In the genomic region with DNA sequence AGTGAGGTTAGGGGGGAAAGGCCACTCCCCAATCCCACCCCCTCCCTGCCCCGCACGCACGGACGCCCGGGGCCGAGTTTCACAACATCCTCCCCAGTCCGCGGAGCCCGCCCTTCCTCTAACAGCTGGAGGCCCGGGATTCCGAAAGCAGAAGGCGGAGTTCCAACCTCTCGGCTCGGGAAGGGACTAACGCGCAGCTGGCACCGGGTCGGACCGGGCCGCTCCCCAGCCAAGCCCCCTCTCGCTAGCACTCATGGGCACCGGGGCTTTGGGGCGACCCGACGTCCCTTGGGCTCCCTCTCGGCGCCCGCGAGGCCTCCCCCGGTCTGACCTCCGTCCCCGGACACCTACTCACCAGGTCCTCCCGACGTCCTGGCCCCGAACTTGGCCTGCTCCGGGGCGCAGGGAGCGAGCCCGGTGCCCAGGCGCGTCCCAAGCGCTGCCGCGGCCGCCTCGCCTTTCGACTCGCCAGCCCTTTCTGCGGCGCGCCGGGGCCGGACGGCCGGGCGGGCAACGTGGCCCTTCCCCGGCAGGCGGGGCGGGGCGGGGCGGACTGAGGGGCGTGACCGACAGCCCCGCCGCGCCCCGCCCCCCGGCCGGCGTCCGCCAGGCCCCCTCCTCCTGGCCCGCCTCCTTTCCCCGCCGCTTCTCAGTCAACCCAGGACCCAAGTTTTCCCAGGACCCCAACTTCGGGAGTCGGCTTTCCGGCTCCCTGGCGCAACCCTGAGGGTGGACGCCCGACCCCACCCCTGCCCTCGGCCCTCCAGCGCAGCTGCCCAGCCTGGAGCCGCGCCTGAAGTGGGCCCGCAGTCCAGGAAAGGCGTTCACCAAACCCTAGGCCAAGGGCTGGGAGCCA, we compare ENCODE assay signal across 7 cellular contexts. TPM values are rescaled to one million over a fixed set of nuclear protein-coding genes. Genes with fewer than 3 reads are reported as not detected.
A peak's percentile ranks its signal among the peaks of the same experiment; 100 is the strongest.
DNase-seq lines count a peak whose midpoint lies in the region; ATAC-seq, FAIRE-seq and TF ChIP-seq lines count a peak whose summit lies in the region.

Gene MGAT1 (minus strand): TSS at position 482 of the 856 bp plus-strand sequence. CDS start 9,835 bp downstream, outside the sequence.

- peak within 1 kb of the TSS; percentile 89 for H3K4me2 ChIP-seq in HepG2 (ENCODE audit: low read depth, low read length)

- DNase-seq in NCI-H2196 (lab: John Stamatoyannopoulos, UW; ENCODE audit: unreplicated experiment) (peak; percentile 76), dedifferentiated amniotic fluid mesenchymal stem cell (ENCODE audit: extremely low spot score) (peak; percentile 87), HepG2 (ENCODE audit: low spot score) (peak; percentile 65)
- DNase-seq in activated CD4-positive, alpha-beta T cell treated with anti-CD3 and anti-CD28 coated beads for 48 hours: peak; percentile 86
- DNase-seq in stimulated activated CD4-positive, alpha-beta T cell treated with anti-CD3 and anti-CD28 coated beads, Interleukin-4, amount 100 ng/mL, for 1 hour: peak; percentile 87

- no peaks in the 10 kb centered on the region for H3K9me3 ChIP-seq in HepG2 (ENCODE audit: low read length)

- intact Hi-C loops in HepG2 (cut with micrococcal nuclease; ENCODE audit: unreplicated experiment): no loop called here

- peak within 1 kb of the TSS; percentile 92 for H3K9ac ChIP-seq in HepG2 (ENCODE audit: insufficient read depth, low read depth, low read length)

- TF ChIP-seq EP300 in HepG2 (IDR thresholded peaks at IDR 0.05; ENCODE audit: low read depth in 2 of 2, low read length in 2 of 2) (no peak), HepG2 (CRISPR knock-in tag; IDR thresholded peaks at IDR 0.05; ENCODE audit: borderline replicate concordance) (no peak)

- H3K27me3 ChIP-seq in HepG2 (ENCODE audit: control insufficient read depth in 1 of 2, insufficient read depth in 2 of 2, low read length in 2 of 2): no peaks in the 10 kb centered on the region

- FAIRE-seq in HepG2 (lab: Jason Lieb, UNC): no peak

- WGBS in HepG2 (ENCODE audit: low lambda C conversion rate): 0% methylated on average over 14 of the region's 87 CpGs

- POLR2A ChIA-PET in HepG2 (lab: Yijun Ruan, JAX): interaction anchor here (0.9 to 4.1 kb wide), 5 partner anchors 8 to 59 kb away, joined by 3 to 18 read pairs (median 5); partner anchors contain the start of gene ZFP62

- peaks cover 80% of the 10 kb centered on the region for H3K4me1 ChIP-seq in HepG2 (ENCODE audit: insufficient read depth, low read length)

- peaks cover 0 to 24% of the 10 kb centered on the region in 2 experiments; a peak in 4 of 5 replicates for H3K36me3 ChIP-seq in HepG2 (replicated peaks in 1 of 2; ENCODE audit: control insufficient read depth in 1 of 2, insufficient read depth in 2 of 2, low read length in 2 of 2)

- peak; percentile 52; the same call in 1 of the 2 replicates for TF ChIP-seq RAD21 in HepG2 (CRISPR knock-in tag; IDR thresholded peaks at IDR 0.05)

- H3K79me2 ChIP-seq in HepG2 (ENCODE audit: insufficient read depth, low read length): peaks cover 89% of the 10 kb centered on the region

- CTCF ChIA-PET in HepG2 (lab: Yijun Ruan, JAX; ENCODE audit: low intra/inter-chr PET ratio, low total read pairs): interaction anchor here (0.9 kb wide), 1 partner anchor 13 kb away, joined by 3 read pairs; no protein-coding TSS in a partner anchor

- H3K27ac ChIP-seq in HepG2 (ENCODE audit: extremely low read length, insufficient read depth, low read length): peak within 1 kb of the TSS; percentile 78

- TF ChIP-seq CTCF in HepG2 (CRISPR knock-in tag; IDR thresholded peaks at IDR 0.05): no peak

- no TSS peak for BruUV-seq in HepG2 (replicated peaks; lab: Mats Ljungman, UMichigan)

- in situ Hi-C loops in HepG2 (cut with HindIII; ENCODE audit: extremely low pct_ligation_motif_present, low pct_unique_long_range_greater_than_20kb): no loop called here

- peak in 1 of 2 experiments; percentile 76; a peak in 1 of 4 replicates for TF ChIP-seq POLR2A in HepG2 (IDR thresholded peaks at IDR 0.05; ENCODE audit: insufficient read depth in 1 of 2, low read depth in 2 of 2, low read length in 2 of 2)

- no peak within 1 kb of the TSS for H2AFZ ChIP-seq in HepG2 (ENCODE audit: low read length)

- ATAC-seq in GM18502 (IDR thresholded peaks at IDR 0.05; ENCODE audit: poor library complexity, unreplicated experiment) (peak; percentile 42), HG02763 (IDR thresholded peaks at IDR 0.05; ENCODE audit: unreplicated experiment) (peak; percentile 38), HepG2 (peak; percentile 84)

- H3K4me3 ChIP-seq in HepG2 (replicated peaks in 1 of 3; ENCODE audit: insufficient read depth in 1 of 3, low read depth in 2 of 3, low read length in 3 of 3): peak within 1 kb of the TSS; percentile 79 to 98 (median 90)

- peaks cover 83% of the 10 kb centered on the region for H4K20me1 ChIP-seq in HepG2 (ENCODE audit: insufficient read depth, low read length)

TF ChIP-seq in HepG2, 621 proteins besides CTCF, POLR2A, EP300 and RAD21 (continues in another document):
- TF ChIP-seq TCF12 (IDR thresholded peaks at IDR 0.05) (no peak), TCF12 (CRISPR knock-in tag; IDR thresholded peaks at IDR 0.05) (0 out of 2 replicates have a peak, but pooled peaks have one; percentile 78), NRL (CRISPR knock-in tag; IDR thresholded peaks at IDR 0.05; ENCODE audit: borderline replicate concordance) (no peak), DPF2 (CRISPR knock-in tag; IDR thresholded peaks at IDR 0.05; ENCODE audit: borderline replicate concordance, low read depth) (no peak), ZNF557 (CRISPR knock-in tag; IDR thresholded peaks at IDR 0.05) (0 out of 2 replicates have a peak, but pooled peaks have one; percentile 63), TFAP4 (IDR thresholded peaks at IDR 0.05; ENCODE audit: borderline replicate concordance, low read depth) (peak; percentile 97)

RNA-seq across cellular contexts. Expression of gene MGAT1, which starts in this region (rescaled TPM):
- total RNA-seq in HepG2 (2016; rRNA removed; fragmentation: Illumina TruSeq; extraction: Trizol): 26.7 and 50.1 TPM in 2 replicates
- 15.0 and 17.0 TPM in 2 replicates for total RNA-seq in HepG2 (2016; cell fraction: cytosol; rRNA removed; fragmentation: Illumina TruSeq; extraction: Trizol; ENCODE audit: low read depth)
- 27.7 and 47.8 TPM in 2 replicates for total RNA-seq in HepG2 (2016; cell fraction: insoluble cytoplasmic fraction; rRNA removed; fragmentation: Illumina TruSeq; extraction: Trizol)
- 38.7 and 40.9 TPM in 2 replicates for total RNA-seq in HepG2 (2016; cell fraction: membrane; rRNA removed; fragmentation: Illumina TruSeq; extraction: Trizol)
- total RNA-seq in HepG2 (2016; cell fraction: nucleus; rRNA removed; fragmentation: Illumina TruSeq; extraction: Trizol): 41.7 and 45.5 TPM in 2 replicates
- polyA plus RNA-seq in HepG2 (2011; rRNA removed): 55.3 and 72.5 TPM in 2 replicates
- polyA plus RNA-seq in HepG2 (2011; cell fraction: cytosol; rRNA removed): 68.1 and 77.1 TPM in 2 replicates
- polyA plus RNA-seq in HepG2 (2011; cell fraction: nucleus; rRNA removed): 95.1 and 98.8 TPM in 2 replicates
- 54.8 and 70.3 TPM in 2 replicates for polyA plus RNA-seq in HepG2 (2012)
- polyA plus RNA-seq in HepG2 (2016; cell fraction: cytosol; fragmentation: Illumina TruSeq; extraction: Trizol; ENCODE audit: low read depth): 24.2 and 28.9 TPM in 2 replicates
- polyA plus RNA-seq in HepG2 (2016; cell fraction: insoluble cytoplasmic fraction; fragmentation: Illumina TruSeq; extraction: Trizol; ENCODE audit: low read depth): 31.3 and 35.5 TPM in 2 replicates
- 36.5 and 42.6 TPM in 2 replicates for polyA plus RNA-seq in HepG2 (2016; cell fraction: membrane; fragmentation: Illumina TruSeq; extraction: Trizol; ENCODE audit: low read depth)
- polyA plus RNA-seq in HepG2 (2016; cell fraction: nucleus; fragmentation: Illumina TruSeq; extraction: Trizol; ENCODE audit: insufficient read depth, low read depth): 88.1 and 90.9 TPM in 2 replicates
- polyA minus RNA-seq in HepG2 (2011; rRNA and poly(A)+ RNA removed; ENCODE audit: low replicate concordance): 47.5 and 138 TPM in 2 replicates
- polyA minus RNA-seq in HepG2 (2011; cell fraction: cytosol; rRNA and poly(A)+ RNA removed): 68.3 and 69.5 TPM in 2 replicates
- polyA minus RNA-seq in HepG2 (2011; cell fraction: nucleus; rRNA and poly(A)+ RNA removed): 44.8 and 54.2 TPM in 2 replicates

Comparison
In these comparisons a context has a peak if more than half of its experiments do, and no peak if none do; other contexts are left out.
1. Peak in every context shown above with its lines: DNase-seq, ATAC-seq, H3K4me3 ChIP-seq and H3K27ac ChIP-seq.